22 cellular contexts compared by ENCODE assay signal in the genomic region with DNA sequence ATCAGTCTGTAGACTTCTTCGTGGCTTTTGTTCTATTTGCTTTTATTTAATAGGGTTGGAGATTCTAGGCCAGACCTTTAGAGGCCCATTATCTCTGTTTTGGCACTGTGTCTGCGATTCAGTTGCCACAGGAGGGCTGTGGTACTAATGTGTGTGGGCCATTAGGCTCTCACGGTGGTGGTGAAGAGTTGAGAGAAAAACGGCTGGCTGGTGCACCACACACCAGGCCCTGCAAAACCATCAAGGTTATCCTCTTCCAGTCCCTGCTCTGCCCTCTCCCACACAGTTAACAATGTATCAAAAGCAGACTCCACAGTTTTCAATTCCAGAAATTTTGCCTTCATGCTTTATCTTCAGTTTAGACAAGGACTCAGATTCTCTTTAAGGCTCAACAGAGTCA.
"Had no signal": no experiment of that assay in that cellular context is flagged by ENCODE, and none has a peak within 500 bp of the region (broad histone marks: within the 10 kb centered on the region; RNA-seq: fewer than 3 reads in every experiment).

No MANE protein-coding gene starts in this region.

- H3K27me3 Mint-ChIP-seq: activated CD4-positive, alpha-beta T cell treated with anti-CD3 and anti-CD28 coated beads, Interleukin-2, amount 10 ng/mL, durations not matched to agents 24 days and 14 days; activated naive CD8-positive, alpha-beta T cell treated with anti-CD3 and anti-CD28 coated beads, Interleukin-2, amount 50 U/mL, for 24 hours; activated T-cell treated with anti-CD3 and anti-CD28 coated beads, Interleukin-2, amount 50 U/mL, for 24 hours; central memory CD8-positive, alpha-beta T cell; natural killer cell treated with Interleukin-12 subunit alpha and Interleukin-12 subunit beta and Interleukin-15 and Interleukin-18, amount 100 ng/mL, for 72 hours had no signal

- H3K27me3 ChIP-seq: colonic mucosa, hepatocyte, upper lobe of right lung had no signal

- H3K27ac Mint-ChIP-seq: activated CD4-positive, alpha-beta T cell treated with anti-CD3 and anti-CD28 coated beads, Interleukin-2, amount 10 ng/mL, durations not matched to agents 24 days and 14 days; activated CD8-positive, alpha-beta T cell treated with anti-CD3 and anti-CD28 coated beads, Interleukin-2, amount 10 ng/mL, durations not matched to agents 7 days and 5 days; activated naive CD4-positive, alpha-beta T cell treated with anti-CD3 and anti-CD28 coated beads for 36 hours; activated naive CD8-positive, alpha-beta T cell treated with anti-CD3 and anti-CD28 coated beads, Interleukin-2, amount 50 U/mL, for 24 hours; activated T-cell treated with anti-CD3 and anti-CD28 coated beads, Interleukin-2, amount 50 U/mL, for 24 hours; endodermal cell; natural killer cell treated with Interleukin-12 subunit alpha and Interleukin-12 subunit beta and Interleukin-15 and Interleukin-18, amount 100 ng/mL, for 72 hours had no signal

- H3K36me3 Mint-ChIP-seq: natural killer cell treated with Interleukin-12 subunit alpha and Interleukin-12 subunit beta and Interleukin-15 and Interleukin-18, amount 100 ng/mL, for 72 hours had no signal

- H3K27ac ChIP-seq: colonic mucosa, epithelial cell of prostate, hepatocyte, lower lobe of right lung, thoracic aorta, upper lobe of right lung had no signal

- H3K4me3 ChIP-seq: colonic mucosa, hepatocyte, lower lobe of right lung, smooth muscle cell, thoracic aorta, upper lobe of right lung had no signal

- H3K36me3 ChIP-seq: colonic mucosa, lower lobe of right lung, thoracic aorta, upper lobe of right lung had no signal

- DNase-seq: activated CD4-positive, alpha-beta T cell treated with anti-CD3 and anti-CD28 coated beads, Interleukin-2, amount 10 ng/mL, durations not matched to agents 24 days and 14 days; activated CD4-positive, CD25-positive, alpha-beta regulatory T cell; activated CD8-positive, alpha-beta T cell treated with anti-CD3 and anti-CD28 coated beads, Interleukin-2, amount 10 ng/mL, durations not matched to agents 7 days and 5 days; activated naive CD4-positive, alpha-beta T cell treated with anti-CD3 and anti-CD28 coated beads for 36 hours; activated naive CD8-positive, alpha-beta T cell treated with anti-CD3 and anti-CD28 coated beads, Interleukin-2, amount 50 U/mL, for 24 hours; activated T-cell treated with anti-CD3 and anti-CD28 coated beads, Interleukin-2, amount 50 U/mL, for 24 hours; anterior cingulate cortex; colonic mucosa; endodermal cell; foreskin fibroblast; islet precursor cell; lower lobe of right lung; stimulated activated CD4-positive, alpha-beta T cell treated with anti-CD3 and anti-CD28 coated beads, Interleukin-4, amount 100 ng/mL, for 1 hour; T-helper 9 cell; upper lobe of right lung had no signal

- H3K9me3 ChIP-seq: colonic mucosa, lower lobe of right lung, thoracic aorta, upper lobe of right lung had no signal

- H3K4me1 Mint-ChIP-seq: activated CD4-positive, alpha-beta T cell treated with anti-CD3 and anti-CD28 coated beads, Interleukin-2, amount 10 ng/mL, durations not matched to agents 24 days and 14 days; activated naive CD8-positive, alpha-beta T cell treated with anti-CD3 and anti-CD28 coated beads, Interleukin-2, amount 50 U/mL, for 24 hours; central memory CD8-positive, alpha-beta T cell had no signal

- ATAC-seq: activated CD8-positive, alpha-beta T cell treated with anti-CD3 and anti-CD28 coated beads, Interleukin-2, amount 10 ng/mL, durations not matched to agents 7 days and 5 days; activated naive CD8-positive, alpha-beta T cell treated with anti-CD3 and anti-CD28 coated beads, Interleukin-2, amount 50 U/mL, for 24 hours; lower lobe of right lung; natural killer cell treated with Interleukin-12 subunit alpha and Interleukin-12 subunit beta and Interleukin-15 and Interleukin-18, amount 100 ng/mL, for 72 hours; sciatic nerve; upper lobe of right lung had no signal

- H3K4me1 ChIP-seq: colonic mucosa, lower lobe of right lung, upper lobe of right lung had no signal

- H3K9me3 Mint-ChIP-seq: activated CD4-positive, alpha-beta T cell treated with anti-CD3 and anti-CD28 coated beads, Interleukin-2, amount 10 ng/mL, durations not matched to agents 24 days and 14 days; activated naive CD8-positive, alpha-beta T cell treated with anti-CD3 and anti-CD28 coated beads, Interleukin-2, amount 50 U/mL, for 24 hours; activated T-cell treated with anti-CD3 and anti-CD28 coated beads, Interleukin-2, amount 50 U/mL, for 24 hours; endodermal cell; natural killer cell treated with Interleukin-12 subunit alpha and Interleukin-12 subunit beta and Interleukin-15 and Interleukin-18, amount 100 ng/mL, for 72 hours had no signal

- H3K4me3 Mint-ChIP-seq: activated CD4-positive, alpha-beta T cell treated with anti-CD3 and anti-CD28 coated beads, Interleukin-2, amount 10 ng/mL, durations not matched to agents 24 days and 14 days; activated CD8-positive, alpha-beta T cell treated with anti-CD3 and anti-CD28 coated beads, Interleukin-2, amount 10 ng/mL, durations not matched to agents 7 days and 5 days; activated naive CD4-positive, alpha-beta T cell treated with anti-CD3 and anti-CD28 coated beads for 36 hours; activated naive CD8-positive, alpha-beta T cell treated with anti-CD3 and anti-CD28 coated beads, Interleukin-2, amount 50 U/mL, for 24 hours; activated T-cell treated with anti-CD3 and anti-CD28 coated beads, Interleukin-2, amount 50 U/mL, for 24 hours; central memory CD8-positive, alpha-beta T cell; endodermal cell; natural killer cell treated with Interleukin-12 subunit alpha and Interleukin-12 subunit beta and Interleukin-15 and Interleukin-18, amount 100 ng/mL, for 72 hours had no signal
